8 cellular contexts compared by ENCODE assay signal in genomic region chr11:14643697-14644395, GRCh38. TPM values are rescaled to one million over a fixed set of nuclear protein-coding genes. Genes with fewer than 3 reads are reported as not detected.
A peak's percentile ranks its signal among the peaks of the same experiment; 100 is the strongest.
DNase-seq lines count a peak whose midpoint lies in the region; ATAC-seq and TF ChIP-seq lines count a peak whose summit lies in the region.

Gene PDE3B (plus strand): TSS chr11:14643804. CDS start chr11:14644076, 272 bp downstream.

- H3K27me3 Mint-ChIP-seq in dendritic cell treated with granulocyte-macrophage colony-stimulating factor and Interleukin-4, amounts not matched to agents 40 ng/mL and 50 ng/mL, for 4 days, result peaks cover 1% of the 10 kb centered on the region

- H3K36me3 Mint-ChIP-seq in dendritic cell treated with granulocyte-macrophage colony-stimulating factor and Interleukin-4, amounts not matched to agents 40 ng/mL and 50 ng/mL, for 4 days (ENCODE audit: low read depth), result peaks cover 10% of the 10 kb centered on the region

- no peaks in the 10 kb centered on the region for H3K9me3 ChIP-seq in right lobe of liver

- H3K4me3 ChIP-seq in AG04449 (ENCODE audit: low read depth, low read length), result peak within 1 kb of the TSS; percentile 59
- H3K4me3 ChIP-seq in right lobe of liver, result peak within 1 kb of the TSS; percentile 76 to 83 (median 77)

- H3K4me1 ChIP-seq in right lobe of liver, result peaks cover 0 to 22% (median 4%) of the 10 kb centered on the region in 4 donors

- H3K4me1 Mint-ChIP-seq in dendritic cell treated with granulocyte-macrophage colony-stimulating factor and Interleukin-4, amounts not matched to agents 40 ng/mL and 50 ng/mL, for 4 days (ENCODE audit: low read depth), result peaks cover 23% of the 10 kb centered on the region

- ATAC-seq in HG03066 (IDR thresholded peaks at IDR 0.05; ENCODE audit: low read depth, unreplicated experiment) (peak; percentile 70), right lobe of liver (peak; percentile 82 to 93 (median 84))

- peak; percentile 48 for TF ChIP-seq POLR2A in GM18526 (IDR thresholded peaks at IDR 0.05; ENCODE audit: extremely low read depth, insufficient read length)
- TF ChIP-seq POLR2A in right lobe of liver (IDR thresholded peaks at IDR 0.05), result peak; percentile 97

- H3K27ac ChIP-seq in right lobe of liver, result peak within 1 kb of the TSS; percentile 88 to 98 (median 96)

- intact Hi-C loops in dendritic cell treated with granulocyte-macrophage colony-stimulating factor and Interleukin-4, amounts not matched to agents 40 ng/mL and 50 ng/mL, for 4 days (cut with micrococcal nuclease), result loop anchor here (2.0 to 5.0 kb wide), 3 partner anchors 107 to 263 kb away; partner anchors contain the start of gene PSMA1
- intact Hi-C loops in right lobe of liver (cut with DNase I), result no loop called here

- H3K27me3 ChIP-seq in right lobe of liver, result no peaks in the 10 kb centered on the region

- POLR2A ChIA-PET in AG04449 (lab: Yijun Ruan, JAX), result no interaction called here

- WGBS in right lobe of liver (ENCODE audit: insufficient coverage, low coverage, low lambda C conversion rate, missing lambda C conversion rate), result 0% methylated on average over 7 of the region's 79 CpGs

- H3K4me3 Mint-ChIP-seq in dendritic cell treated with granulocyte-macrophage colony-stimulating factor and Interleukin-4, amounts not matched to agents 40 ng/mL and 50 ng/mL, for 4 days, result peak within 1 kb of the TSS; percentile 87

- peak within 1 kb of the TSS; percentile 81 for H3K27ac Mint-ChIP-seq in dendritic cell treated with granulocyte-macrophage colony-stimulating factor and Interleukin-4, amounts not matched to agents 40 ng/mL and 50 ng/mL, for 4 days

- no peak for TF ChIP-seq CTCF in AG04449 (IDR thresholded peaks at IDR 0.05; ENCODE audit: insufficient read depth, low read length, missing control alignments)
- TF ChIP-seq CTCF in right lobe of liver (IDR thresholded peaks at IDR 0.05), result peak in 3 of 4 donors; percentile 2 to 15 (median 12)

- CTCF ChIA-PET in AG04449 (lab: Yijun Ruan, JAX), result no interaction called here

- H3K9me3 Mint-ChIP-seq in dendritic cell treated with granulocyte-macrophage colony-stimulating factor and Interleukin-4, amounts not matched to agents 40 ng/mL and 50 ng/mL, for 4 days, result no peaks in the 10 kb centered on the region

- H3K36me3 ChIP-seq in right lobe of liver, result no peaks in the 10 kb centered on the region

- DNase-seq in AG04449 (ENCODE audit: low read depth, low spot score) (no peak), NCI-H446 (lab: John Stamatoyannopoulos, UW) (peak; percentile 55 to 81), right lobe of liver (peak; percentile 94)
- DNase-seq in activated CD4-positive, alpha-beta T cell treated with anti-CD3 and anti-CD28 coated beads for 4 hours, result peak; percentile 60 to 69
- DNase-seq in stimulated activated CD4-positive, alpha-beta T cell treated with anti-CD3 and anti-CD28 coated beads, TNF-alpha, amount 100 ng/mL, for 1 hour (ENCODE audit: low read depth in 3 of 3, low spot score in 1 of 3), result peak; percentile 31 to 57 (median 44)

RNA-seq across cellular contexts. Expression of gene PDE3B, which starts in this region (rescaled TPM):
- total RNA-seq in right lobe of liver, result 10 to 100 TPM; 14.9 to 47.1 (median 28.8) TPM
